1 cellular context compared by ENCODE assay signal in genomic region chr6:139520321-139520768, GRCh38.
TF ChIP-seq lines count a peak whose summit lies in the region.

No MANE protein-coding gene starts in this region.

TF ChIP-seq in SK-N-SH treated with all-trans-retinoic acid at 6 μM for 48 hours, 23 proteins besides CTCF, POLR2A, EP300 and RAD21 (continued from another document):
- TF ChIP-seq, protein P1, sequence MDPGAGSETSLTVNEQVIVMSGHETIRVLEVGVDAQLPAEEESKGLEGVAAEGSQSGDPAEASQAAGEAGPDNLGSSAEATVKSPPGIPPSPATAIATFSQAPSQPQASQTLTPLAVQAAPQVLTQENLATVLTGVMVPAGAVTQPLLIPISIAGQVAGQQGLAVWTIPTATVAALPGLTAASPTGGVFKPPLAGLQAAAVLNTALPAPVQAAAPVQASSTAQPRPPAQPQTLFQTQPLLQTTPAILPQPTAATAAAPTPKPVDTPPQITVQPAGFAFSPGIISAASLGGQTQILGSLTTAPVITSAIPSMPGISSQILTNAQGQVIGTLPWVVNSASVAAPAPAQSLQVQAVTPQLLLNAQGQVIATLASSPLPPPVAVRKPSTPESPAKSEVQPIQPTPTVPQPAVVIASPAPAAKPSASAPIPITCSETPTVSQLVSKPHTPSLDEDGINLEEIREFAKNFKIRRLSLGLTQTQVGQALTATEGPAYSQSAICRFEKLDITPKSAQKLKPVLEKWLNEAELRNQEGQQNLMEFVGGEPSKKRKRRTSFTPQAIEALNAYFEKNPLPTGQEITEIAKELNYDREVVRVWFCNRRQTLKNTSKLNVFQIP (CRISPR knock-in tag; IDR thresholded peaks at IDR 0.05; ENCODE audit: borderline replicate concordance, low read depth), result no peak
- no peak for TF ChIP-seq RARB (CRISPR knock-in tag; IDR thresholded peaks at IDR 0.05)
- no peak for TF ChIP-seq ZC3H10 (CRISPR knock-in tag; IDR thresholded peaks at IDR 0.05)
- no peak for TF ChIP-seq SNAI2 (CRISPR knock-in tag; IDR thresholded peaks at IDR 0.05)
- TF ChIP-seq ZNF70 (CRISPR knock-in tag; IDR thresholded peaks at IDR 0.05), result no peak
